7 cellular contexts compared by ENCODE assay signal in genomic region chr5:151164687-151165392, GRCh38. TPM values are rescaled to one million over a fixed set of nuclear protein-coding genes. Genes with fewer than 3 reads are reported as not detected.
A peak's percentile ranks its signal among the peaks of the same experiment; 100 is the strongest.
DNase-seq lines count a peak whose midpoint lies in the region; FAIRE-seq and TF ChIP-seq lines count a peak whose summit lies in the region.

No MANE protein-coding gene starts in this region.

- H3K27ac ChIP-seq in ascending aorta: no peak overlapping the region
- no peak overlapping the region for H3K27ac ChIP-seq in small intestine (ENCODE audit: low read depth in 1 of 2, low read length in 1 of 2)

- H3K9me3 ChIP-seq in ascending aorta: no peaks in the 10 kb centered on the region
- H3K9me3 ChIP-seq in small intestine (ENCODE audit: control insufficient read depth, low read depth): no peaks in the 10 kb centered on the region

- no peaks in the 10 kb centered on the region for H3K36me3 Mint-ChIP-seq in HFFc6 (ENCODE audit: low read depth)

- H3K36me3 ChIP-seq in ascending aorta (no peaks in the 10 kb centered on the region), small intestine (ENCODE audit: control insufficient read depth in 2 of 2, insufficient read depth in 2 of 2, low read length in 2 of 2) (no peaks in the 10 kb centered on the region)

- no peak overlapping the region for H3K4me3 Mint-ChIP-seq in HFFc6

- peaks cover 3 to 8% of the 10 kb centered on the region in 2 donors for H3K4me1 ChIP-seq in ascending aorta
- no peaks in the 10 kb centered on the region for H3K4me1 ChIP-seq in small intestine (ENCODE audit: control insufficient read depth in 2 of 2, insufficient read depth in 1 of 2, low read depth in 1 of 2, low read length in 1 of 2)

- H3K27me3 Mint-ChIP-seq in HFFc6 (ENCODE audit: insufficient read depth): peaks cover 18% of the 10 kb centered on the region

- H3K27me3 ChIP-seq in ascending aorta: no peaks in the 10 kb centered on the region
- H3K27me3 ChIP-seq in small intestine (ENCODE audit: control insufficient read depth in 2 of 2, insufficient read depth in 2 of 2, low read length in 2 of 2): no peaks in the 10 kb centered on the region

- FAIRE-seq in small intestine (lab: Jason Lieb, UNC): no peak

- WGBS in small intestine, 3 donors: 35 to 41% (median 37%) methylated on average over 8 of the region's 8 CpGs

- no peak overlapping the region for H3K4me3 ChIP-seq in GM12875 (ENCODE audit: low read depth, low read length)
- no peak overlapping the region for H3K4me3 ChIP-seq in ascending aorta
- H3K4me3 ChIP-seq in small intestine (ENCODE audit: low read depth in 1 of 2, low read length in 2 of 2): no peak overlapping the region

- peaks cover 18% of the 10 kb centered on the region for H3K4me1 Mint-ChIP-seq in HFFc6 (ENCODE audit: low read depth)

- peak; percentile 81 for TF ChIP-seq CTCF in GM12875 (IDR thresholded peaks at IDR 0.05; ENCODE audit: borderline replicate concordance, insufficient read depth, low read depth, low read length)
- peak; percentile 92 for TF ChIP-seq CTCF in HFFc6 (IDR thresholded peaks at IDR 0.05)
- peak; percentile 81 to 87 (median 84) for TF ChIP-seq CTCF in ascending aorta (IDR thresholded peaks at IDR 0.05)

- intact Hi-C loops in ascending aorta (cut with DNase I): loop anchor here (1.0 to 5.0 kb wide), 5 partner anchors 39 to 364 kb away; no protein-coding TSS in a partner anchor

- H3K27ac Mint-ChIP-seq in HFFc6: no peak overlapping the region

- DNase-seq in HFFc6 (peak; percentile 68), NCI-H1092 (lab: John Stamatoyannopoulos, UW) (peak; percentile 30), T-helper 2 cell (peak in 4 of 5 experiments; percentile 60 to 78 (median 66)), ascending aorta (ENCODE audit: low spot score in 2 of 2) (peak; percentile 36 to 91), hepatic stellate cell (ENCODE audit: low spot score) (peak; percentile 68), small intestine (peak; percentile 85)

- no peaks in the 10 kb centered on the region for H3K9me3 Mint-ChIP-seq in HFFc6

RNA-seq across cellular contexts. Expression of gene ANXA6, which starts 7.3 kb away (rescaled TPM):
- total RNA-seq in HFFc6 (2021; fragmentation: NEBNext Ultra II Directional; extraction: Animal tissue kit (Norgen Biotek cat#: 25700)): 100 to 1,000 TPM; 507 to 578 (median 546) TPM
- total RNA-seq in ascending aorta: 334 TPM
- polyA plus RNA-seq in small intestine: 10 to 100 TPM in 2 of 3 donors, 1 to 10 TPM in 1; 7.2 to 68.2 (median 25.1) TPM

RNA-seq across cellular contexts. Expression of gene CCDC69, which starts 59.1 kb away (rescaled TPM):
- total RNA-seq in HFFc6 (2021; fragmentation: NEBNext Ultra II Directional; extraction: Animal tissue kit (Norgen Biotek cat#: 25700)): 1 to 10 TPM in 1 of 6 experiments, under 1 TPM in 5; 0.43 to 1.1 (median 0.71) TPM
- 101 TPM for total RNA-seq in ascending aorta
- 10 to 100 TPM in 2 of 3 donors, 1 to 10 TPM in 1; 5.6 to 33.5 (median 22.4) TPM for polyA plus RNA-seq in small intestine

Comparison
In these comparisons a context has a peak if more than half of its experiments do, and no peak if none do; other contexts are left out.
1. DNase-seq: peak in every context shown above with its lines; median percentile 85 in small intestine; 68 in HFFc6; 68 in hepatic stellate cell; 66 in T-helper 2 cell; 64 in ascending aorta; 30 in NCI-H1092.
2. RNA of gene CCDC69, which starts 59.1 kb away (total RNA-seq): 101 TPM in ascending aorta (single experiment); 0.43 to 1.1 TPM in HFFc6; every median in the first group is over 10 times any median in the second.
3. Peak in every context shown above with its lines, with median percentiles within 50 percentile points of each other: CTCF ChIP-seq.